Comparison of ENCODE assay signal across 13 cellular contexts in genomic region chr2:15546297-15547098, GRCh38. TPM values are rescaled to one million over a fixed set of nuclear protein-coding genes. Genes with fewer than 3 reads are reported as not detected.
DNase-seq lines count a peak whose midpoint lies in the region; ATAC-seq and TF ChIP-seq lines count a peak whose summit lies in the region.
"Had no signal": no experiment of that assay in that cellular context is flagged by ENCODE, and none has a peak within 500 bp of the region (broad histone marks: within the 10 kb centered on the region; RNA-seq: fewer than 3 reads in every experiment).

No MANE protein-coding gene starts in this region.

- peak; percentile 19 for TF ChIP-seq CTCF in DND-41 (IDR thresholded peaks at IDR 0.05; ENCODE audit: borderline replicate concordance, extremely low read depth, low read length, poor library complexity, severe bottlenecking)
- TF ChIP-seq CTCF in HFF-Myc (IDR thresholded peaks at IDR 0.05; ENCODE audit: low read depth, low read length, missing control alignments), result peak; percentile 41
- TF ChIP-seq CTCF in SK-N-SH (IDR thresholded peaks at IDR 0.05), result peak; percentile 55
- peak; percentile 53 for TF ChIP-seq CTCF in foreskin keratinocyte (conservative IDR thresholded peaks at IDR 0.05)
- TF ChIP-seq CTCF in tibial artery (IDR thresholded peaks at IDR 0.05), result no peak

- no peak overlapping the region for H3K4me3 Mint-ChIP-seq in activated CD4-positive, alpha-beta T cell treated with anti-CD3 and anti-CD28 coated beads, Interleukin-2, amount 10 ng/mL, durations not matched to agents 7 days and 5 days
- H3K4me3 Mint-ChIP-seq: CD8-positive, alpha-beta T cell; effector memory CD8-positive, alpha-beta T cell had no signal

- H3K4me2 ChIP-seq in DND-41 (ENCODE audit: insufficient read depth, low read length), result no peak overlapping the region
- H3K4me2 ChIP-seq in SK-N-SH, result no peak overlapping the region

- no peaks in the 10 kb centered on the region for H3K9me3 Mint-ChIP-seq in activated CD4-positive, alpha-beta T cell treated with anti-CD3 and anti-CD28 coated beads, Interleukin-2, amount 10 ng/mL, durations not matched to agents 7 days and 5 days
- H3K9me3 Mint-ChIP-seq: CD8-positive, alpha-beta T cell; effector memory CD8-positive, alpha-beta T cell had no signal

- intact Hi-C loops in tibial artery (cut with DNase I; ENCODE audit: low total_unique reads), result no loop called here

- CTCF ChIA-PET in SK-N-SH (lab: Yijun Ruan, JAX), result interaction anchor here (0.6 to 2.9 kb wide), 33 partner anchors 7 to 1081 kb away, joined by 3 to 36 read pairs (median 4); partner anchors contain the start of gene NBAS
- CTCF ChIA-PET in activated CD4-positive, alpha-beta T cell treated with anti-CD3 and anti-CD28 coated beads, Interleukin-2, amount 10 ng/mL, durations not matched to agents 7 days and 5 days (lab: Charles Lee), result interaction anchor here (0.6 kb wide), 1 partner anchor 107 kb away, joined by 3 read pairs; no protein-coding TSS in a partner anchor

- no peak for TF ChIP-seq RAD21 in SK-N-SH (IDR thresholded peaks at IDR 0.05; ENCODE audit: low read length)

- no peak for DNase-seq in DND-41
- DNase-seq in HFF-Myc (ENCODE audit: extremely low read depth, low read depth), result no peak
- no peak for DNase-seq in SK-N-SH
- no peak for DNase-seq in foreskin keratinocyte
- no peak for DNase-seq in T-helper 1 cell
- no peak for DNase-seq in NCI-H2227 treated with DMSO at 0.1 percent for 48 hours (lab: John Stamatoyannopoulos, UW)
- no peak for DNase-seq in activated CD4-positive, alpha-beta T cell treated with anti-CD3 and anti-CD28 coated beads, Interleukin-2, amount 10 ng/mL, durations not matched to agents 7 days and 5 days
- no peak for DNase-seq in tibial artery
- DNase-seq: CD8-positive, alpha-beta T cell; effector memory CD8-positive, alpha-beta T cell; NCI-H774 had no signal

- peaks cover 5% of the 10 kb centered on the region for H3K36me3 Mint-ChIP-seq in activated CD4-positive, alpha-beta T cell treated with anti-CD3 and anti-CD28 coated beads, Interleukin-2, amount 10 ng/mL, durations not matched to agents 7 days and 5 days (ENCODE audit: low read depth)

- POLR2A ChIA-PET in SK-N-SH (lab: Yijun Ruan, JAX), result interaction anchor here (1.4 kb wide), 1 partner anchor 14 kb away, joined by 3 read pairs; the partner anchor contains the start of gene NBAS
- POLR2A ChIA-PET in activated CD4-positive, alpha-beta T cell treated with anti-CD3 and anti-CD28 coated beads, Interleukin-2, amount 10 ng/mL, durations not matched to agents 7 days and 5 days (lab: Charles Lee), result no interaction called here

- H3K4me1 ChIP-seq in DND-41 (ENCODE audit: insufficient read depth, low read length) (no peaks in the 10 kb centered on the region), SK-N-SH (ENCODE audit: control insufficient read depth in 1 of 2, insufficient read depth in 2 of 2, low read depth in 1 of 2, low read length in 1 of 2) (peaks cover 0 to 14% of the 10 kb centered on the region in 2 experiments; a peak in 2 of 4 replicates), foreskin keratinocyte (peaks cover 4% of the 10 kb centered on the region), tibial artery (no peaks in the 10 kb centered on the region)
- H3K4me1 ChIP-seq: HAP-1 had no signal

- H3K9ac ChIP-seq in DND-41 (ENCODE audit: low read depth, low read length) (no peak overlapping the region), SK-N-SH (no peak overlapping the region)

- H3K36me3 ChIP-seq in DND-41 (ENCODE audit: insufficient read depth, low read length) (peaks cover 9% of the 10 kb centered on the region), SK-N-SH (replicated peaks in 1 of 2; ENCODE audit: control insufficient read depth in 1 of 2, insufficient read depth in 2 of 2, low read length in 1 of 2) (peaks cover 10% of the 10 kb centered on the region in 2 experiments), tibial artery (peaks cover 5 to 29% (median 14%) of the 10 kb centered on the region in 3 donors)

- H3K4me3 ChIP-seq in DND-41 (ENCODE audit: low read depth in 1 of 2, low read length in 2 of 2), result no peak overlapping the region
- no peak overlapping the region for H3K4me3 ChIP-seq in HFF-Myc (replicated peaks; ENCODE audit: low read depth, low read length)
- no peak overlapping the region for H3K4me3 ChIP-seq in SK-N-SH (ENCODE audit: low read depth in 2 of 2, low read length in 1 of 2)
- H3K4me3 ChIP-seq in tibial artery, result no peak overlapping the region
- H3K4me3 ChIP-seq: HAP-1, thoracic aorta had no signal

- H2AFZ ChIP-seq in DND-41 (ENCODE audit: low read depth, low read length), result no peak overlapping the region
- no peak overlapping the region for H2AFZ ChIP-seq in SK-N-SH (ENCODE audit: low read depth)

- no peak for TF ChIP-seq EP300 in SK-N-SH (IDR thresholded peaks at IDR 0.05; ENCODE audit: borderline replicate concordance in 1 of 2, low read depth in 1 of 2, low read length in 1 of 2)

- H3K9me3 ChIP-seq in DND-41 (ENCODE audit: insufficient read depth, low read length, severe bottlenecking) (no peaks in the 10 kb centered on the region), SK-N-SH (no peaks in the 10 kb centered on the region), tibial artery (no peaks in the 10 kb centered on the region)
- H3K9me3 ChIP-seq: HAP-1, thoracic aorta had no signal

- ATAC-seq in DND-41 (ENCODE audit: insufficient read depth, low read depth) (no peak), foreskin keratinocyte (peak; percentile 54)
- ATAC-seq: CD8-positive, alpha-beta T cell; effector memory CD8-positive, alpha-beta T cell had no signal

- 83% methylated on average over 11 of the region's 11 CpGs for WGBS in SK-N-SH (ENCODE audit: low lambda C conversion rate)

- no peaks in the 10 kb centered on the region for H3F3A ChIP-seq in SK-N-SH (replicated peaks; ENCODE audit: insufficient read depth)

- H3K27me3 ChIP-seq in DND-41 (ENCODE audit: insufficient read depth, low read length, poor library complexity) (no peaks in the 10 kb centered on the region), SK-N-SH (ENCODE audit: insufficient read depth) (no peaks in the 10 kb centered on the region), foreskin keratinocyte (no peaks in the 10 kb centered on the region), tibial artery (no peaks in the 10 kb centered on the region)

- no peaks in the 10 kb centered on the region for H4K20me1 ChIP-seq in DND-41 (ENCODE audit: insufficient read depth, low read length)
- H4K20me1 ChIP-seq in SK-N-SH (ENCODE audit: insufficient read depth), result no peaks in the 10 kb centered on the region

- no peaks in the 10 kb centered on the region for H3K27me3 Mint-ChIP-seq in activated CD4-positive, alpha-beta T cell treated with anti-CD3 and anti-CD28 coated beads, Interleukin-2, amount 10 ng/mL, durations not matched to agents 7 days and 5 days
- H3K27me3 Mint-ChIP-seq: effector memory CD8-positive, alpha-beta T cell had no signal

- H3K79me2 ChIP-seq in DND-41 (ENCODE audit: insufficient read depth, low read length), result no peaks in the 10 kb centered on the region
- H3K79me2 ChIP-seq in SK-N-SH (ENCODE audit: insufficient read depth), result no peaks in the 10 kb centered on the region

- H3K4me1 Mint-ChIP-seq in activated CD4-positive, alpha-beta T cell treated with anti-CD3 and anti-CD28 coated beads, Interleukin-2, amount 10 ng/mL, durations not matched to agents 7 days and 5 days, result no peaks in the 10 kb centered on the region

- H3K27ac Mint-ChIP-seq in activated CD4-positive, alpha-beta T cell treated with anti-CD3 and anti-CD28 coated beads, Interleukin-2, amount 10 ng/mL, durations not matched to agents 7 days and 5 days, result no peak overlapping the region
- H3K27ac Mint-ChIP-seq: CD8-positive, alpha-beta T cell; effector memory CD8-positive, alpha-beta T cell had no signal

- no peaks in the 10 kb centered on the region for H3K9me2 ChIP-seq in SK-N-SH

- H3K27ac ChIP-seq in DND-41 (ENCODE audit: low read length) (no peak overlapping the region), SK-N-SH (ENCODE audit: low read depth in 2 of 2, low read length in 1 of 2) (peak overlapping the region in 1 of 2 experiments; percentile 66; a peak in 2 of 4 replicates), foreskin keratinocyte (no peak overlapping the region), tibial artery (no peak overlapping the region)
- H3K27ac ChIP-seq: thoracic aorta had no signal

TF ChIP-seq in SK-N-SH, 30 proteins besides CTCF, POLR2A, EP300 and RAD21 (continues in another document):
- TF ChIP-seq SIN3A (IDR thresholded peaks at IDR 0.05; ENCODE audit: borderline replicate concordance, low read depth, low read length), result 0 out of 2 replicates have a peak, but pooled peaks have one; percentile 29
- no peak for TF ChIP-seq TCF12 (IDR thresholded peaks at IDR 0.05)
- TF ChIP-seq IRF3 (IDR thresholded peaks at IDR 0.05; ENCODE audit: low read depth, low read length), result no peak
- no peak for TF ChIP-seq JUND (IDR thresholded peaks at IDR 0.05)

RNA-seq across cellular contexts. Expression of gene NBAS, which starts 14.6 kb away (rescaled TPM):
- polyA plus RNA-seq in SK-N-SH (2012; rRNA removed), result 11.9 and 12.0 TPM in 2 replicates
- 9.5 and 11.4 TPM in 2 replicates for polyA plus RNA-seq in SK-N-SH (2012; cell fraction: cytosol; rRNA removed)
- 23.4 and 24.0 TPM in 2 replicates for polyA plus RNA-seq in SK-N-SH (2012; cell fraction: nucleus; rRNA removed)
- total RNA-seq in foreskin keratinocyte, result 37.0 and 41.6 TPM in 2 replicates
- polyA plus RNA-seq in foreskin keratinocyte, result 24.1 and 27.8 TPM in 2 replicates
- 10 to 100 TPM; 33.0 to 36.5 TPM for total RNA-seq in activated CD4-positive, alpha-beta T cell treated with anti-CD3 and anti-CD28 coated beads, Interleukin-2, amount 10 ng/mL, durations not matched to agents 7 days and 5 days

RNA-seq across cellular contexts. Expression of gene DDX1, which starts 45.2 kb away (rescaled TPM):
- 54.5 and 64.2 TPM in 2 replicates for polyA plus RNA-seq in SK-N-SH (2012; rRNA removed)
- 78.8 and 102 TPM in 2 replicates for polyA plus RNA-seq in SK-N-SH (2012; cell fraction: cytosol; rRNA removed)
- 24.5 and 47.8 TPM in 2 replicates for polyA plus RNA-seq in SK-N-SH (2012; cell fraction: nucleus; rRNA removed)
- 124 and 127 TPM in 2 replicates for total RNA-seq in foreskin keratinocyte
- 80.3 and 92.1 TPM in 2 replicates for polyA plus RNA-seq in foreskin keratinocyte
- 10 to 100 TPM; 64.1 to 65.7 TPM for total RNA-seq in activated CD4-positive, alpha-beta T cell treated with anti-CD3 and anti-CD28 coated beads, Interleukin-2, amount 10 ng/mL, durations not matched to agents 7 days and 5 days

Comparison
In these comparisons a context has a peak if more than half of its experiments do, and no peak if none do; other contexts are left out.
1. CTCF ChIP-seq: peak in DND-41 (single experiment), HFF-Myc (single experiment), SK-N-SH (single experiment) and foreskin keratinocyte (single experiment); none in tibial artery (0 of 2).